ENCODE assay signal across 30 cellular contexts in the genomic region with DNA sequence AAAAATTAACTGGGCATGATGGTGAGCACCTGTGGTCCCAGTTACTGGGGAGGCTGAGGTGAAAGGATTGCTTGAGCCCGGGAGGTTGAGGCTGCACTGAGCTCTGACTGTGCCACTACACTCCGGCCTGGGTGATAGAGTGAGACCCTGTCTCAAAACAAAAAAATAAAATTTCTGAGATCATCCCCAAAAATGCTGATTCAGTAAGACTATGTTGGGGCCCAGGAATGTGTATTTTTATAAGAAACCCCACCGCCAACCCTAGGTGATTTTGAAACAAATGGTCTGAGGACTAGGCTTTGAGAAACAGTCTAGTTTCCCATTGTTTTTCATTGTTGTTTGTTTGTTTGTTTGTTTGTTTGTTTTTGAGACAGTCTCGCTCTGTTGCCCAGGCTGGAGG. TPM values are rescaled to one million over a fixed set of nuclear protein-coding genes. Genes with fewer than 3 reads are reported as not detected.
"Had no signal": no experiment of that assay in that cellular context is flagged by ENCODE, and none has a peak within 500 bp of the region (broad histone marks: within the 10 kb centered on the region; RNA-seq: fewer than 3 reads in every experiment).

No MANE protein-coding gene starts in this region.

- ATAC-seq: left colon; lower lobe of right lung; naive thymus-derived CD8-positive, alpha-beta T cell; right cardiac atrium; stimulated activated memory B cell treated with anti-CD40 and anti-IgM and Interleukin-4, amounts not matched to agents 10 μg/mL and 1 μg/mL and 100 μg/mL, for 72 hours; stimulated activated naive CD8-positive, alpha-beta T cell treated with anti-CD3 and anti-CD28 coated beads, Interleukin-15, Interleukin-2, amounts not matched to agents 100 U/mL and 50 U/mL, for 24 hours had no signal

- H3K27me3 ChIP-seq: testis, upper lobe of left lung had no signal

- DNase-seq: dermis blood vessel endothelial cell; effector memory CD4-positive, alpha-beta T cell; erythroblast; esophagus squamous epithelium; hypothalamus; immature natural killer cell; islet precursor cell; kidney glomerular epithelial cell; left colon; left ventricle myocardium inferior; lower lobe of right lung; naive thymus-derived CD8-positive, alpha-beta T cell; right cardiac atrium; spleen; stimulated activated CD4-positive, alpha-beta T cell treated with anti-CD3 and anti-CD28 coated beads, Interleukin-4, amount 100 ng/mL, for 4 hours; stimulated activated naive CD8-positive, alpha-beta T cell treated with anti-CD3 and anti-CD28 coated beads, Interleukin-15, Interleukin-2, amounts not matched to agents 100 U/mL and 50 U/mL, for 24 hours; substantia nigra; testis; tibial artery had no signal

- H3K27ac Mint-ChIP-seq: immature natural killer cell; naive thymus-derived CD8-positive, alpha-beta T cell; stimulated activated memory B cell treated with anti-CD40 and anti-IgM and Interleukin-4, amounts not matched to agents 10 μg/mL and 1 μg/mL and 100 μg/mL, for 72 hours had no signal

- H3K4me3 Mint-ChIP-seq: immature natural killer cell; naive thymus-derived CD8-positive, alpha-beta T cell; neural crest cell; stimulated activated memory B cell treated with anti-CD40 and anti-IgM and Interleukin-4, amounts not matched to agents 10 μg/mL and 1 μg/mL and 100 μg/mL, for 72 hours had no signal

- H3K9me3 ChIP-seq: esophagus squamous epithelium, left ventricle myocardium inferior, lower lobe of right lung, prostate gland, spleen, testis, tibial artery, upper lobe of left lung had no signal

- FAIRE-seq: endometrium, frontal cortex, urothelium cell line had no signal

- H3K9me3 Mint-ChIP-seq: immature natural killer cell; naive thymus-derived CD8-positive, alpha-beta T cell; neural crest cell; stimulated activated memory B cell treated with anti-CD40 and anti-IgM and Interleukin-4, amounts not matched to agents 10 μg/mL and 1 μg/mL and 100 μg/mL, for 72 hours had no signal

- H3K4me3 ChIP-seq: coronary artery, esophagus squamous epithelium, left ventricle myocardium inferior, lower lobe of right lung, prostate gland, skin epidermis, spleen, testis, tibial artery, upper lobe of left lung had no signal

- H3K36me3 Mint-ChIP-seq: immature natural killer cell; stimulated activated memory B cell treated with anti-CD40 and anti-IgM and Interleukin-4, amounts not matched to agents 10 μg/mL and 1 μg/mL and 100 μg/mL, for 72 hours had no signal

- H3K4me1 ChIP-seq: prostate gland, testis had no signal

- H3K27ac ChIP-seq: coronary artery, esophagus squamous epithelium, left ventricle myocardium inferior, lower lobe of right lung, prostate gland, skin epidermis, spleen, testis, tibial artery, upper lobe of left lung had no signal

- H3K36me3 ChIP-seq: esophagus squamous epithelium, left ventricle myocardium inferior, lower lobe of right lung, prostate gland, spleen, tibial artery, upper lobe of left lung had no signal

RNA-seq across cellular contexts. Expression of a gene that starts 4.1 kb away (rescaled TPM):
- total RNA-seq: left ventricle myocardium inferior, myocyte, osteocyte had no signal
